Comparison of ENCODE assay signal across 8 cellular contexts in genomic region chr1:113904292-113904673, GRCh38. TPM values are rescaled to one million over a fixed set of nuclear protein-coding genes. Genes with fewer than 3 reads are reported as not detected.
DNase-seq lines count a peak whose midpoint lies in the region; ATAC-seq, FAIRE-seq and TF ChIP-seq lines count a peak whose summit lies in the region.

No MANE protein-coding gene starts in this region.

- H3K9me3 ChIP-seq in astrocyte (ENCODE audit: insufficient read depth, low read depth, low read length) (no peaks in the 10 kb centered on the region), thoracic aorta (no peaks in the 10 kb centered on the region)

- peaks cover 48% of the 10 kb centered on the region for H3K4me1 Mint-ChIP-seq in T-helper 1 cell treated with Interleukin-12 subunit alpha and Interleukin-12 subunit beta and Interleukin-4 antibody, amounts not matched to agents 30 μg/mL and 1 μg/mL, for 36 hours (ENCODE audit: low read depth)
- H3K4me1 Mint-ChIP-seq in astrocyte (ENCODE audit: low read depth, unreplicated experiment) = peaks cover 5% of the 10 kb centered on the region

- H3K4me3 ChIP-seq in astrocyte (ENCODE audit: insufficient read depth, low read depth, low read length) (peak overlapping the region; percentile 86), kidney epithelial cell (ENCODE audit: low read depth, low read length) (peak overlapping the region; percentile 74), thoracic aorta (peak overlapping the region; percentile 81)

- no peak for TF ChIP-seq CTCF in astrocyte (IDR thresholded peaks at IDR 0.05; ENCODE audit: insufficient read depth, low read depth, low read length)
- no peak for TF ChIP-seq CTCF in kidney epithelial cell (IDR thresholded peaks at IDR 0.05; ENCODE audit: insufficient read depth, low read length, poor library complexity, severe bottlenecking)
- TF ChIP-seq CTCF in thoracic aorta (IDR thresholded peaks at IDR 0.05) = no peak

- peak overlapping the region; percentile 87 for H3K27ac ChIP-seq in astrocyte (ENCODE audit: low read depth, low read length)
- H3K27ac ChIP-seq in thoracic aorta = peak overlapping the region; percentile 85 to 91

- no peaks in the 10 kb centered on the region for H4K20me1 ChIP-seq in astrocyte (ENCODE audit: insufficient read depth, low read length)

- H3K27me3 ChIP-seq in astrocyte (ENCODE audit: insufficient read depth, low read length) (no peaks in the 10 kb centered on the region), kidney epithelial cell (ENCODE audit: control insufficient read depth, insufficient read depth, low read length) (no peaks in the 10 kb centered on the region), thoracic aorta (replicated peaks; ENCODE audit: insufficient read depth) (no peaks in the 10 kb centered on the region)

- H3K4me3 Mint-ChIP-seq in T-helper 1 cell treated with Interleukin-12 subunit alpha and Interleukin-12 subunit beta and Interleukin-4 antibody, amounts not matched to agents 30 μg/mL and 1 μg/mL, for 36 hours = peak overlapping the region; percentile 89
- H3K4me3 Mint-ChIP-seq in astrocyte (ENCODE audit: unreplicated experiment) = peak overlapping the region; percentile 92

- peaks cover 34% of the 10 kb centered on the region for H3K36me3 Mint-ChIP-seq in T-helper 1 cell treated with Interleukin-12 subunit alpha and Interleukin-12 subunit beta and Interleukin-4 antibody, amounts not matched to agents 30 μg/mL and 1 μg/mL, for 36 hours (ENCODE audit: low read depth)
- peaks cover 4% of the 10 kb centered on the region for H3K36me3 Mint-ChIP-seq in astrocyte (ENCODE audit: low read depth, unreplicated experiment)

- no peaks in the 10 kb centered on the region for H3K9me3 Mint-ChIP-seq in T-helper 1 cell treated with Interleukin-12 subunit alpha and Interleukin-12 subunit beta and Interleukin-4 antibody, amounts not matched to agents 30 μg/mL and 1 μg/mL, for 36 hours
- no peaks in the 10 kb centered on the region for H3K9me3 Mint-ChIP-seq in astrocyte (ENCODE audit: unreplicated experiment)

- H3K4me1 ChIP-seq in astrocyte (ENCODE audit: insufficient read depth, low read length) = peaks cover 9% of the 10 kb centered on the region
- H3K4me1 ChIP-seq in thoracic aorta (ENCODE audit: control insufficient read depth in 1 of 2, low read depth in 2 of 2) = peaks cover 7 to 33% of the 10 kb centered on the region in 2 donors

- H3K27ac Mint-ChIP-seq in T-helper 1 cell treated with Interleukin-12 subunit alpha and Interleukin-12 subunit beta and Interleukin-4 antibody, amounts not matched to agents 30 μg/mL and 1 μg/mL, for 36 hours = peak overlapping the region; percentile 93
- H3K27ac Mint-ChIP-seq in astrocyte (ENCODE audit: unreplicated experiment) = peak overlapping the region; percentile 94

- H3K79me2 ChIP-seq in astrocyte (ENCODE audit: insufficient read depth, low read length) = peaks cover 47% of the 10 kb centered on the region

- H3K4me2 ChIP-seq in astrocyte (ENCODE audit: low read length) = peak overlapping the region; percentile 87

- no peak for FAIRE-seq in astrocyte (lab: Jason Lieb, UNC)

- no peak for DNase-seq in T-helper 1 cell
- DNase-seq in NCI-H2196 treated with DMSO at 0.1 percent for 48 hours (lab: John Stamatoyannopoulos, UW; ENCODE audit: unreplicated experiment) = peak; percentile 66
- no peak for DNase-seq in astrocyte (ENCODE audit: low read depth)
- no peak for DNase-seq in kidney epithelial cell (ENCODE audit: low read depth)
- DNase-seq in thoracic aorta (ENCODE audit: low spot score) = no peak
- DNase-seq in stimulated activated naive CD4-positive, alpha-beta T cell treated with Interleukin-2 at 50 U/mL for 16 hours (lab: John Stamatoyannopoulos, UW) = no peak

- ATAC-seq in HG02642 (IDR thresholded peaks at IDR 0.05; ENCODE audit: poor library complexity, unreplicated experiment) (peak; percentile 40), thoracic aorta (ENCODE audit: insufficient number of reproducible peaks, low FRiP score, low read depth) (no peak)

- H3K9ac ChIP-seq in astrocyte (ENCODE audit: low read length) = peak overlapping the region; percentile 89

- peak overlapping the region; percentile 72 for H2AFZ ChIP-seq in astrocyte (ENCODE audit: low read depth, low read length)

- H3K36me3 ChIP-seq in astrocyte (ENCODE audit: insufficient read depth, low read length) = peaks cover 21% of the 10 kb centered on the region
- no peaks in the 10 kb centered on the region for H3K36me3 ChIP-seq in kidney epithelial cell (ENCODE audit: control insufficient read depth, insufficient read depth, low read length)
- H3K36me3 ChIP-seq in thoracic aorta = peaks cover 5% of the 10 kb centered on the region

- no peaks in the 10 kb centered on the region for H3K27me3 Mint-ChIP-seq in T-helper 1 cell treated with Interleukin-12 subunit alpha and Interleukin-12 subunit beta and Interleukin-4 antibody, amounts not matched to agents 30 μg/mL and 1 μg/mL, for 36 hours (ENCODE audit: low read depth)
- H3K27me3 Mint-ChIP-seq in astrocyte (ENCODE audit: low read depth, unreplicated experiment) = no peaks in the 10 kb centered on the region

RNA-seq across cellular contexts. Expression of gene AP4B1, which starts 0.3 kb away (rescaled TPM):
- total RNA-seq in astrocyte (14.9 and 15.2 TPM in 2 replicates), kidney epithelial cell (9.2 and 9.7 TPM in 2 replicates), thoracic aorta (10 to 100 TPM in 1 of 2 donors, 1 to 10 TPM in 1; 7.0 to 47.2 TPM)

RNA-seq across cellular contexts. Expression of gene DCLRE1B, which starts 0.8 kb away (rescaled TPM):
- 7.8 and 8.1 TPM in 2 replicates for total RNA-seq in astrocyte
- 6.7 and 7.5 TPM in 2 replicates for total RNA-seq in kidney epithelial cell
- 1 to 10 TPM; 3.2 to 4.4 TPM for total RNA-seq in thoracic aorta

RNA-seq across cellular contexts. Expression of gene BCL2L15, which starts 16.9 kb away (rescaled TPM):
- total RNA-seq in astrocyte = 0.14 and 0.38 TPM in 2 replicates
- under 0.01 and 0.04 TPM in 2 replicates for total RNA-seq in kidney epithelial cell
- total RNA-seq in thoracic aorta = 1 to 10 TPM in 1 of 2 donors, under 1 TPM in 1; 0.14 to 1.7 TPM

RNA-seq across cellular contexts. Expression of gene HIPK1, which starts 24.8 kb away (rescaled TPM):
- 54.0 and 55.4 TPM in 2 replicates for total RNA-seq in astrocyte
- 25.6 and 26.4 TPM in 2 replicates for total RNA-seq in kidney epithelial cell
- 10 to 100 TPM; 47.4 to 59.1 TPM for total RNA-seq in thoracic aorta

RNA-seq across cellular contexts. Expression of gene PTPN22, which starts 32.8 kb away (rescaled TPM):
- total RNA-seq in astrocyte (1.2 and 1.3 TPM in 2 replicates), kidney epithelial cell (not detected in 2 replicates), thoracic aorta (1 to 10 TPM; 6.6 to 8.1 TPM)
